Comparison of ENCODE assay signal across 1 cellular context in the genomic region with DNA sequence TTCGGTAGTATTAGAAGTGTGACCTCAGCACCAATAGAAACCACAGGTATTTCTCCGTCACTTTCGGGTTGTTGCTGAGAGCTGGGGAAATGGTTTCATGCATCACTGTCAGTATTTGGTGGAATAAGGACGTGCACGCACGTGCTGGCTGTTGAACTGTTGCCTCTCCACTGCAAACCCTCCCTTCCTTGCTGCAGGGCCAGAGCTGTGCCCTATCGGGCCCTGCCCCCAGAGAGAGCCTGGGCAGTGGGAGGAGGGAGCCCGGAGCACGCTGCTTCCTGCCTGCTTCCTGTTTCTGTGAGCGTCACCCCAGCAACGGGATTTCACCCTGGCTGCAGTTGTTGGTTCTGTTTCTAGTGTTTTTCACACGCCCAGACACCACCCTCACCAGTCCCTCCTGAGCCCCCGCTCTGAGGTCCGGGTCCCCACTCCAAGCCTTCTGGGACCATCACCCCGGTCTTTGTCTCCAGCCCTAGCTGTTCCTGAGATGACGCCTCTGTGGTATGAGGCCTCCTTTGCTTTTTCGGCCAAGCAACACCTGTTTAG.
A peak's percentile ranks its signal among the peaks of the same experiment; 100 is the strongest.
TF ChIP-seq lines count a peak whose summit lies in the region.

No MANE protein-coding gene starts in this region.

TF ChIP-seq in IMR-90, 13 proteins besides CTCF, POLR2A, EP300 and RAD21 (continued from another document):
- TF ChIP-seq ELK1 (IDR thresholded peaks at IDR 0.05; ENCODE audit: borderline replicate concordance, low read depth, low read length) (no peak), MAFK (IDR thresholded peaks at IDR 0.05; ENCODE audit: low read depth, low read length) (no peak), RCOR1 (IDR thresholded peaks at IDR 0.05; ENCODE audit: insufficient replicate concordance, low read length) (no peak), CEBPB (IDR thresholded peaks at IDR 0.05; ENCODE audit: low read depth, low read length) (no peak), FOS (IDR thresholded peaks at IDR 0.05; ENCODE audit: low read depth, low read length) (no peak), NFE2L2 (IDR thresholded peaks at IDR 0.05; ENCODE audit: low read depth, low read length) (no peak), MAZ (IDR thresholded peaks at IDR 0.05; ENCODE audit: borderline replicate concordance, low read depth, low read length) (peak; percentile 81), BHLHE40 (IDR thresholded peaks at IDR 0.05; ENCODE audit: low read depth, low read length) (peak; percentile 94), SMC3 (IDR thresholded peaks at IDR 0.05; ENCODE audit: low read depth, low read length) (no peak), MXI1 (IDR thresholded peaks at IDR 0.05; ENCODE audit: borderline replicate concordance, low read depth, low read length) (peak; percentile 90), RFX5 (IDR thresholded peaks at IDR 0.05; ENCODE audit: low read depth, low read length) (no peak)
- TF ChIP-seq, protein P1, sequence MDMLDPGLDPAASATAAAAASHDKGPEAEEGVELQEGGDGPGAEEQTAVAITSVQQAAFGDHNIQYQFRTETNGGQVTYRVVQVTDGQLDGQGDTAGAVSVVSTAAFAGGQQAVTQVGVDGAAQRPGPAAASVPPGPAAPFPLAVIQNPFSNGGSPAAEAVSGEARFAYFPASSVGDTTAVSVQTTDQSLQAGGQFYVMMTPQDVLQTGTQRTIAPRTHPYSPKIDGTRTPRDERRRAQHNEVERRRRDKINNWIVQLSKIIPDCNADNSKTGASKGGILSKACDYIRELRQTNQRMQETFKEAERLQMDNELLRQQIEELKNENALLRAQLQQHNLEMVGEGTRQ (IDR thresholded peaks at IDR 0.05; ENCODE audit: low read depth, low read length), result peak; percentile 33; the same call in 1 of the 2 replicates
